ENCODE assay signal across 18 cellular contexts in genomic region chr11:72968395-72968794, GRCh38.
"Had no signal": no experiment of that assay in that cellular context is flagged by ENCODE, and none has a peak within 500 bp of the region (broad histone marks: within the 10 kb centered on the region; RNA-seq: fewer than 3 reads in every experiment).

No MANE protein-coding gene starts in this region.

- H3K27me3 ChIP-seq: esophagus squamous epithelium, gastroesophageal sphincter, sigmoid colon, stomach, transverse colon had no signal

- H3K4me1 ChIP-seq: esophagus squamous epithelium, gastroesophageal sphincter, sigmoid colon had no signal

- H3K4me3 ChIP-seq: esophagus squamous epithelium, gastroesophageal sphincter, sigmoid colon, skin epidermis, stomach, thoracic aorta, transverse colon had no signal

- H3K36me3 ChIP-seq: sigmoid colon, transverse colon had no signal

- H3K9me3 ChIP-seq: esophagus squamous epithelium, gastroesophageal sphincter, sigmoid colon, stomach, thoracic aorta, transverse colon had no signal

- DNase-seq: dermis blood vessel endothelial cell; esophagus squamous epithelium; foreskin fibroblast; glutamatergic neuron; islet precursor cell; mammary epithelial cell; naive thymus-derived CD4-positive, alpha-beta T cell; posterior cingulate gyrus; sigmoid colon; stimulated activated naive CD4-positive, alpha-beta T cell; stomach; substantia nigra; transverse colon had no signal

- ATAC-seq: gastroesophageal sphincter; left lobe of liver; naive thymus-derived CD4-positive, alpha-beta T cell had no signal

- H3K4me3 Mint-ChIP-seq: neural crest cell had no signal

- H3K27me3 Mint-ChIP-seq: naive thymus-derived CD4-positive, alpha-beta T cell had no signal

- H3K27ac ChIP-seq: esophagus squamous epithelium, gastroesophageal sphincter, sigmoid colon, stomach, thoracic aorta, transverse colon had no signal
